ENCODE assay signal across 8 cellular contexts in genomic region chr1:176949033-176949662, GRCh38.
DNase-seq lines count a peak whose midpoint lies in the region; ATAC-seq, FAIRE-seq and TF ChIP-seq lines count a peak whose summit lies in the region.

No MANE protein-coding gene starts in this region.

- H3K4me2 ChIP-seq in MM.1S (ENCODE audit: low read depth, low read length) (no peak overlapping the region), GM12878 (ENCODE audit: control insufficient read depth, insufficient read depth) (no peak overlapping the region)

- no peak overlapping the region for H3K4me3 ChIP-seq in MM.1S (ENCODE audit: low read length)
- no peak overlapping the region for H3K4me3 ChIP-seq in GM12878
- H3K4me3 ChIP-seq in aorta (ENCODE audit: low read length in 2 of 2): no peak overlapping the region

- TF ChIP-seq RAD21 in GM12878 (IDR thresholded peaks at IDR 0.05; ENCODE audit: insufficient read depth, low read depth, low read length): 0 out of 2 replicates have a peak, but pooled peaks have one; percentile 31

- TF ChIP-seq EP300 in GM12878 (IDR thresholded peaks at IDR 0.05; ENCODE audit: borderline replicate concordance in 1 of 2, control insufficient read depth in 1 of 2, low read depth in 2 of 2, low read length in 2 of 2): no peak

- TF ChIP-seq POLR2A in GM12878 (IDR thresholded peaks at IDR 0.05; ENCODE audit: low read depth, low read length): no peak

- DNase-seq in GM04504 (ENCODE audit: low read depth) (peak; percentile 17), MM.1S (peak; percentile 21), GM12878 (ENCODE audit: low read depth, low spot score) (no peak), left kidney (ENCODE audit: low read depth, low spot score) (peak; percentile 87), aorta (peak; percentile 59 to 83), NCI-H2227 (lab: John Stamatoyannopoulos, UW; ENCODE audit: unreplicated experiment) (no peak)
- DNase-seq in activated naive CD4-positive, alpha-beta T cell (lab: John Stamatoyannopoulos, UW): no peak

- in situ Hi-C loops in GM12878 (cut with MboI): no loop called here

- RAD21 ChIA-PET in GM12878 (lab: Charles Lee; ENCODE audit: unreplicated experiment): interaction anchor here (0.7 to 3.1 kb wide), 4 partner anchors 49 to 997 kb away, joined by 3 to 13 read pairs (median 4); no protein-coding TSS in a partner anchor

- H2AFZ ChIP-seq in MM.1S (ENCODE audit: low read length): no peak overlapping the region
- no peak overlapping the region for H2AFZ ChIP-seq in GM12878 (ENCODE audit: control insufficient read depth, low read depth, low read length)

- H3K4me1 ChIP-seq in MM.1S (ENCODE audit: low read length): peaks cover 24% of the 10 kb centered on the region
- no peaks in the 10 kb centered on the region for H3K4me1 ChIP-seq in GM12878 (ENCODE audit: control insufficient read depth, insufficient read depth, low read length)
- H3K4me1 ChIP-seq in aorta (ENCODE audit: control insufficient read depth in 1 of 2, insufficient read depth in 2 of 2, low read length in 2 of 2): no peaks in the 10 kb centered on the region

- H3K9ac ChIP-seq in MM.1S (ENCODE audit: low read length) (no peak overlapping the region), GM12878 (ENCODE audit: control insufficient read depth, insufficient read depth, low read length) (no peak overlapping the region)

- no peaks in the 10 kb centered on the region for H3K9me3 ChIP-seq in MM.1S (replicated peaks; ENCODE audit: insufficient read depth, low read length)
- no peaks in the 10 kb centered on the region for H3K9me3 ChIP-seq in GM12878 (replicated peaks; ENCODE audit: control insufficient read depth, insufficient read depth, low read length)
- peaks cover 2% of the 10 kb centered on the region for H3K9me3 ChIP-seq in aorta (ENCODE audit: control insufficient read depth, low read length)

- POLR2A ChIA-PET in GM12878 (lab: Charles Lee): no interaction called here

- BruUV-seq in GM12878 (replicated peaks; lab: Mats Ljungman, UMichigan): no TSS peak

- 19% methylated on average over 17 of the region's 17 CpGs for WGBS in GM12878 (ENCODE audit: insufficient coverage, insufficient replicate concordance, low lambda C conversion rate, missing lambda C conversion rate)
- 36 to 38% methylated on average over 17 of the region's 17 CpGs for WGBS in aorta, 2 donors

- H3K27ac ChIP-seq in MM.1S (ENCODE audit: low read length) (no peak overlapping the region), GM12878 (ENCODE audit: control insufficient read depth, insufficient read depth) (no peak overlapping the region), aorta (ENCODE audit: low read depth in 1 of 2, low read length in 2 of 2) (no peak overlapping the region)

- H3K36me3 ChIP-seq in MM.1S (replicated peaks; ENCODE audit: insufficient read depth, low read length) (no peaks in the 10 kb centered on the region), GM12878 (ENCODE audit: control insufficient read depth in 2 of 2, insufficient read depth in 2 of 2, low read length in 1 of 2) (no peaks in the 10 kb centered on the region), aorta (ENCODE audit: control insufficient read depth in 1 of 2, insufficient read depth in 2 of 2, low read length in 1 of 2) (no peaks in the 10 kb centered on the region)

- H3K79me2 ChIP-seq in MM.1S (ENCODE audit: low read length) (no peaks in the 10 kb centered on the region), GM12878 (ENCODE audit: control insufficient read depth, insufficient read depth, low read length) (no peaks in the 10 kb centered on the region)

- intact Hi-C loops in GM12878 (cut with micrococcal nuclease; ENCODE audit: unreplicated experiment) (loop anchor here (1.0 to 5.0 kb wide), 3 partner anchors 52 to 998 kb away; no protein-coding TSS in a partner anchor), aorta (cut with DNase I) (loop anchor here in 1 of 2 donors (5.0 kb wide), 1 partner anchor 52 kb away; no protein-coding TSS in a partner anchor)

- no peak for FAIRE-seq in GM12878 (lab: Jason Lieb, UNC)

- CTCF ChIA-PET in GM12878 (lab: Yijun Ruan, JAX): interaction anchor here (0.7 to 5.7 kb wide), 14 partner anchors 9 to 999 kb away, joined by 3 to 45 read pairs (median 4); no protein-coding TSS in a partner anchor

- no peaks in the 10 kb centered on the region for H3K27me3 ChIP-seq in MM.1S (replicated peaks; ENCODE audit: insufficient read depth, low read length)
- no peaks in the 10 kb centered on the region for H3K27me3 ChIP-seq in GM12878 (replicated peaks in 1 of 2; ENCODE audit: control insufficient read depth in 2 of 2, insufficient read depth in 2 of 2, low read length in 1 of 2)
- no peaks in the 10 kb centered on the region for H3K27me3 ChIP-seq in aorta (ENCODE audit: control insufficient read depth in 1 of 2, insufficient read depth in 2 of 2, low read length in 1 of 2)

- H3K9me2 ChIP-seq in MM.1S (replicated peaks; ENCODE audit: insufficient read depth, low read length): no peaks in the 10 kb centered on the region

- H4K20me1 ChIP-seq in MM.1S (ENCODE audit: insufficient read depth, low read length) (no peaks in the 10 kb centered on the region), GM12878 (ENCODE audit: control insufficient read depth, insufficient read depth) (no peaks in the 10 kb centered on the region)

- H3F3A ChIP-seq in MM.1S (ENCODE audit: insufficient read depth, low read length): 0 out of 2 replicates have a peak, but pooled peaks cover 3% of the 10 kb centered on the region

- TF ChIP-seq CTCF in MM.1S (IDR thresholded peaks at IDR 0.05; ENCODE audit: low read length) (peak; percentile 65), GM12878 (IDR thresholded peaks at IDR 0.05 in 2 of 3, conservative IDR thresholded peaks at IDR 0.05 in 1 of 3; ENCODE audit: control insufficient read depth in 2 of 3, extremely low read depth in 1 of 3, insufficient read depth in 1 of 3, low read depth in 3 of 3, low read length in 3 of 3) (peak; percentile 60 to 74 (median 73))

- ATAC-seq in GM21447 (IDR thresholded peaks at IDR 0.05; ENCODE audit: unreplicated experiment) (peak; percentile 74), GM12878 (peak; percentile 99), aorta (ENCODE audit: low FRiP score) (no peak)

- SMC1A ChIA-PET in GM12878 (lab: Charles Lee; ENCODE audit: uncharacterized antibody, unreplicated experiment): interaction anchor here (0.8 to 4.2 kb wide), 3 partner anchors 18 to 209 kb away, joined by 3 to 16 read pairs (median 3); no protein-coding TSS in a partner anchor

TF ChIP-seq in GM12878, 131 proteins besides CTCF, POLR2A, EP300 and RAD21:
- peak; percentile 44; the same call in 1 of the 2 replicates for TF ChIP-seq YY1 (IDR thresholded peaks at IDR 0.05; ENCODE audit: low read depth, low read length)
- TF ChIP-seq ELK1 (IDR thresholded peaks at IDR 0.05; ENCODE audit: low read depth, low read length): no peak
- no peak for TF ChIP-seq BMI1 (IDR thresholded peaks at IDR 0.05; ENCODE audit: borderline replicate concordance)
- TF ChIP-seq SMC3 (IDR thresholded peaks at IDR 0.05; ENCODE audit: borderline replicate concordance, low read length): peak; percentile 65

Comparison
In these comparisons a context has a peak if more than half of its experiments do, and no peak if none do; other contexts are left out.
1. DNase-seq: peak in GM04504 (single experiment), MM.1S (single experiment), left kidney (single experiment) and aorta (2 of 2); none in GM12878 (single experiment), NCI-H2227 (single experiment) and activated naive CD4-positive, alpha-beta T cell (0 of 4).